In genomic region chr6:118934461-118935330, GRCh38 we compare ENCODE assay signal across 8 cellular contexts. TPM values are rescaled to one million over a fixed set of nuclear protein-coding genes. Genes with fewer than 3 reads are reported as not detected.
A peak's percentile ranks its signal among the peaks of the same experiment; 100 is the strongest.
DNase-seq lines count a peak whose midpoint lies in the region; ATAC-seq, FAIRE-seq and TF ChIP-seq lines count a peak whose summit lies in the region.

TSS of gene MCM9 (minus strand) at chr6:118935159. CDS start at chr6:118931723, 3,436 bp downstream.

- WGBS in heart left ventricle, 4 donors = 0% methylated on average over 61 to 95 of the region's 95 CpGs

- H3K9me3 Mint-ChIP-seq in type B pancreatic cell = peaks cover 6% of the 10 kb centered on the region

- intact Hi-C loops in heart left ventricle (cut with DNase I) (loop anchor here in 6 of 10 donors (2.0 to 5.0 kb wide), 3 partner anchors 37 to 42 kb away; partner anchors contain the start of gene ASF1A (in 4 of the 6)), posterior cingulate gyrus (cut with DNase I) (loop anchor here (1.0 kb wide), 1 partner anchor 40 kb away; the partner anchor contains the start of gene ASF1A)

- TF ChIP-seq POLR2A in GM12891 (IDR thresholded peaks at IDR 0.05; ENCODE audit: low read depth, low read length) (peak; percentile 65), heart left ventricle (IDR thresholded peaks at IDR 0.05) (peak in 1 of 2 donors; percentile 81)

- ATAC-seq in HG02759 (IDR thresholded peaks at IDR 0.05; ENCODE audit: unreplicated experiment) (peak; percentile 94), heart left ventricle (peak; percentile 93 to 99 (median 98))

- peak; percentile 96 for FAIRE-seq in GM12891 (lab: Jason Lieb, UNC)

- H3K9ac ChIP-seq in adipocyte (ENCODE audit: low read length) = peak within 1 kb of the TSS; percentile 93

- H3K4me1 ChIP-seq in adipocyte (ENCODE audit: control insufficient read depth, insufficient read depth, low read length) = peaks cover 14% of the 10 kb centered on the region
- H3K4me1 ChIP-seq in heart left ventricle = peaks cover 0 to 21% (median 6%) of the 10 kb centered on the region in 12 donors

- H3K36me3 ChIP-seq in adipocyte (ENCODE audit: control insufficient read depth, insufficient read depth, low read length, severe bottlenecking) (peaks cover 15% of the 10 kb centered on the region), heart left ventricle (peaks cover 0 to 33% (median 23%) of the 10 kb centered on the region in 9 donors)

- H3K27ac ChIP-seq in heart left ventricle = peak within 1 kb of the TSS; percentile 86 to 98 (median 93)

- no peaks in the 10 kb centered on the region for H3K9me3 ChIP-seq in adipocyte (ENCODE audit: control insufficient read depth, low read length)
- no peaks in the 10 kb centered on the region for H3K9me3 ChIP-seq in heart left ventricle

- H3K27ac Mint-ChIP-seq in type B pancreatic cell = peak within 1 kb of the TSS; percentile 89

- no peaks in the 10 kb centered on the region for H3K27me3 Mint-ChIP-seq in type B pancreatic cell

- peaks cover 28% of the 10 kb centered on the region for H3K36me3 Mint-ChIP-seq in type B pancreatic cell

- H3K4me3 ChIP-seq in adipocyte (ENCODE audit: low read length) = peak within 1 kb of the TSS; percentile 94
- peak within 1 kb of the TSS; percentile 64 to 98 (median 81) for H3K4me3 ChIP-seq in heart left ventricle

- peaks cover 16% of the 10 kb centered on the region for H3K4me1 Mint-ChIP-seq in type B pancreatic cell (ENCODE audit: unreplicated experiment)

- H3K27me3 ChIP-seq in adipocyte (replicated peaks; ENCODE audit: control insufficient read depth, insufficient read depth, low read length) = no peaks in the 10 kb centered on the region
- H3K27me3 ChIP-seq in heart left ventricle = no peaks in the 10 kb centered on the region

- DNase-seq in GM12891 (ENCODE audit: insufficient read length, low spot score) = peak; percentile 89
- peak; percentile 89 for DNase-seq in NCI-H128 (lab: John Stamatoyannopoulos, UW; ENCODE audit: unreplicated experiment)
- peak; percentile 79 for DNase-seq in T follicular helper cell (ENCODE audit: low read depth)
- DNase-seq in adipocyte (ENCODE audit: low read depth) = peak; percentile 94
- DNase-seq in heart left ventricle = peak; percentile 94 to 95 (median 95)
- DNase-seq in posterior cingulate gyrus = peak; percentile 63 to 97 (median 76)
- DNase-seq in type B pancreatic cell (ENCODE audit: extremely low spot score, unreplicated experiment) = peak; percentile 89

- H3K4me3 Mint-ChIP-seq in type B pancreatic cell = peak within 1 kb of the TSS; percentile 91

- TF ChIP-seq CTCF in heart left ventricle (IDR thresholded peaks at IDR 0.05) (no peak), type B pancreatic cell (conservative IDR thresholded peaks at IDR 0.05) (no peak)

TF ChIP-seq in GM12891, 5 proteins besides CTCF, POLR2A, EP300 and RAD21:
- TF ChIP-seq PAX5 (IDR thresholded peaks at IDR 0.05; ENCODE audit: insufficient read depth, low read length, severe bottlenecking) (no peak), POLR2AphosphoS5 (IDR thresholded peaks at IDR 0.05; ENCODE audit: low read depth, low read length) (peak; percentile 55), SPI1 (IDR thresholded peaks at IDR 0.05; ENCODE audit: low read depth, low read length) (no peak), POU2F2 (IDR thresholded peaks at IDR 0.05; ENCODE audit: low read depth, low read length) (no peak)

RNA-seq across cellular contexts. Expression of gene MCM9, which starts in this region (rescaled TPM):
- polyA plus RNA-seq in GM12891 (2012; ENCODE audit: low read depth, missing spikeins) = 7.9 TPM
- 1 to 10 TPM; 2.2 to 8.5 (median 4.9) TPM for total RNA-seq in heart left ventricle
- 1 to 10 TPM; 2.1 to 3.6 TPM for polyA plus RNA-seq in heart left ventricle
- total RNA-seq in type B pancreatic cell (ENCODE audit: low replicate concordance) = 16.6 and 19.6 TPM in 2 replicates

Comparison
In these comparisons a context has a peak if more than half of its experiments do, and no peak if none do; other contexts are left out.
1. Peak in every context shown above with its lines: DNase-seq, ATAC-seq, H3K4me3 ChIP-seq and H3K27ac ChIP-seq.